Comparison of ENCODE assay signal across 17 cellular contexts in genomic region chr11:57303280-57303989, GRCh38. TPM values are rescaled to one million over a fixed set of nuclear protein-coding genes. Genes with fewer than 3 reads are reported as not detected.
DNase-seq lines count a peak whose midpoint lies in the region; ATAC-seq and TF ChIP-seq lines count a peak whose summit lies in the region.
"Had no signal": no experiment of that assay in that cellular context is flagged by ENCODE, and none has a peak within 500 bp of the region (broad histone marks: within the 10 kb centered on the region; RNA-seq: fewer than 3 reads in every experiment).

No MANE protein-coding gene starts in this region.

- no TSS peak for BruUV-seq in OCI-LY7 (replicated peaks; lab: Mats Ljungman, UMichigan)

- WGBS in endodermal cell (ENCODE audit: insufficient coverage in 1 of 2, insufficient read length in 1 of 2), 2 experiments: 90 to 100% methylated on average over 6 to 17 of the region's 17 CpGs
- WGBS in neuronal stem cell (ENCODE audit: extremely low coverage in 2 of 2, insufficient read length in 2 of 2, insufficient replicate concordance in 1 of 2), 2 donors: no CpG with 5 or more reads among the region's 17 CpGs

- H3K36me3 ChIP-seq in endodermal cell (ENCODE audit: control insufficient read depth, insufficient read depth, low read length): peaks cover 62% of the 10 kb centered on the region
- peaks cover 56 to 93% of the 10 kb centered on the region in 2 donors for H3K36me3 ChIP-seq in neuronal stem cell (replicated peaks in 1 of 2; ENCODE audit: control insufficient read depth in 2 of 2, insufficient read depth in 2 of 2, low read length in 2 of 2)
- peaks cover 13% of the 10 kb centered on the region; the same call in 1 of the 2 replicates for H3K36me3 ChIP-seq in OCI-LY7 (ENCODE audit: insufficient read depth, low read length)

- peak overlapping the region; percentile 63 for H2BK12ac ChIP-seq in neuronal stem cell (ENCODE audit: low read length)

- ATAC-seq in GM18868 (IDR thresholded peaks at IDR 0.05; ENCODE audit: unreplicated experiment) (no peak), left colon (no peak)

- H3K4me3 ChIP-seq in endodermal cell (ENCODE audit: low read length): no peak overlapping the region
- H3K4me3 ChIP-seq in neuronal stem cell (ENCODE audit: low read length in 2 of 2): no peak overlapping the region
- no peak overlapping the region for H3K4me3 ChIP-seq in OCI-LY7 (ENCODE audit: low read depth, low read length, poor library complexity, severe bottlenecking)
- H3K4me3 ChIP-seq: BLaER1 treated with 17β-estradiol and CSF1 and Interleukin-3, amounts not matched to agents 10 nM and 100 nM; HAP-1; SJSA1 had no signal

- no peak overlapping the region for H2AFZ ChIP-seq in neuronal stem cell (ENCODE audit: low read length)
- no peak overlapping the region for H2AFZ ChIP-seq in OCI-LY7 (ENCODE audit: low read length)

- H3K27me3 ChIP-seq in endodermal cell (ENCODE audit: control insufficient read depth, insufficient read depth, low read length, poor library complexity, severe bottlenecking) (no peaks in the 10 kb centered on the region), neuronal stem cell (ENCODE audit: control insufficient read depth in 3 of 3, insufficient read depth in 3 of 3, low read depth in 1 of 3, low read length in 3 of 3) (no peaks in the 10 kb centered on the region)
- H3K27me3 ChIP-seq: BLaER1 treated with 17β-estradiol and CSF1 and Interleukin-3, amounts not matched to agents 10 nM and 100 nM; SJSA1 had no signal

- no peak overlapping the region for H2AK5ac ChIP-seq in neuronal stem cell (ENCODE audit: low read depth, low read length)

- H2BK120ac ChIP-seq in neuronal stem cell (ENCODE audit: low read depth, low read length): no peak overlapping the region

- peaks cover 15% of the 10 kb centered on the region for H3K4me1 Mint-ChIP-seq in endodermal cell
- H3K4me1 Mint-ChIP-seq: immature natural killer cell had no signal

- peaks cover 15% of the 10 kb centered on the region for H3K9me3 ChIP-seq in endodermal cell (ENCODE audit: control insufficient read depth, low read length)
- peaks cover 16 to 20% of the 10 kb centered on the region in 2 donors for H3K9me3 ChIP-seq in neuronal stem cell (replicated peaks in 1 of 2; ENCODE audit: control insufficient read depth in 2 of 2, insufficient read depth in 1 of 2, low read depth in 1 of 2, low read length in 2 of 2)
- H3K9me3 ChIP-seq in OCI-LY7 (ENCODE audit: low read length): 0 out of 2 replicates have a peak, but pooled peaks cover 4% of the 10 kb centered on the region
- H3K9me3 ChIP-seq: HAP-1, SJSA1 had no signal

- CTCF ChIA-PET in OCI-LY7 (lab: Charles Lee; ENCODE audit: unreplicated experiment): no interaction called here

- H3K4me2 ChIP-seq in neuronal stem cell (ENCODE audit: insufficient read depth, low read length, poor library complexity, severe bottlenecking): peak overlapping the region; percentile 3
- no peak overlapping the region for H3K4me2 ChIP-seq in OCI-LY7 (ENCODE audit: low read length)

- H3K4me1 ChIP-seq in endodermal cell (ENCODE audit: control insufficient read depth, insufficient read depth, low read length) (no peaks in the 10 kb centered on the region), neuronal stem cell (ENCODE audit: control insufficient read depth in 2 of 2, insufficient read depth in 1 of 2, low read depth in 1 of 2, low read length in 2 of 2) (peaks cover 0 to 2% of the 10 kb centered on the region in 2 donors), OCI-LY7 (ENCODE audit: insufficient read depth, low read length, poor library complexity, severe bottlenecking) (no peaks in the 10 kb centered on the region)
- H3K4me1 ChIP-seq: HAP-1, SJSA1 had no signal

- no peak overlapping the region for H3K4me3 Mint-ChIP-seq in endodermal cell
- H3K4me3 Mint-ChIP-seq: activated naive CD8-positive, alpha-beta T cell treated with anti-CD3 and anti-CD28 coated beads, Interleukin-2, amount 10 ng/mL, durations not matched to agents 7 days and 5 days; immature natural killer cell had no signal

- H3K18ac ChIP-seq in neuronal stem cell (ENCODE audit: low read length): no peak overlapping the region

- H3K9ac ChIP-seq in endodermal cell (ENCODE audit: extremely low read depth, low read length, poor library complexity, severe bottlenecking) (no peak overlapping the region), neuronal stem cell (ENCODE audit: low read depth, low read length, poor library complexity) (peak overlapping the region; percentile 50)

- H3K4ac ChIP-seq in neuronal stem cell (ENCODE audit: low read length): no peak overlapping the region

- no peak overlapping the region for H4K8ac ChIP-seq in neuronal stem cell (ENCODE audit: low read depth, low read length)

- no peak overlapping the region for H4K91ac ChIP-seq in neuronal stem cell (ENCODE audit: low read depth, low read length, poor library complexity)

- no peaks in the 10 kb centered on the region for H3K9me2 ChIP-seq in OCI-LY7 (ENCODE audit: insufficient read depth, low read length)

- peak overlapping the region; percentile 60 for H3K14ac ChIP-seq in neuronal stem cell (ENCODE audit: low read length)

- H4K20me1 ChIP-seq in OCI-LY7 (ENCODE audit: insufficient read depth, low read length): no peaks in the 10 kb centered on the region

- no peaks in the 10 kb centered on the region for H3K79me2 ChIP-seq in OCI-LY7 (ENCODE audit: insufficient read depth, low read depth, low read length)

- H3K27ac Mint-ChIP-seq in endodermal cell: peak overlapping the region; percentile 64
- H3K27ac Mint-ChIP-seq: activated naive CD8-positive, alpha-beta T cell treated with anti-CD3 and anti-CD28 coated beads, Interleukin-2, amount 10 ng/mL, durations not matched to agents 7 days and 5 days; immature natural killer cell had no signal

- H3K27me3 Mint-ChIP-seq in endodermal cell (ENCODE audit: insufficient read depth): no peaks in the 10 kb centered on the region
- H3K27me3 Mint-ChIP-seq: activated naive CD8-positive, alpha-beta T cell treated with anti-CD3 and anti-CD28 coated beads, Interleukin-2, amount 10 ng/mL, durations not matched to agents 7 days and 5 days had no signal

- TF ChIP-seq CTCF in GM20000 (IDR thresholded peaks at IDR 0.05; ENCODE audit: extremely low read depth, missing control alignments) (no peak), endodermal cell (conservative IDR thresholded peaks at IDR 0.05) (peak; percentile 52), OCI-LY7 (conservative IDR thresholded peaks at IDR 0.05; ENCODE audit: low read length) (no peak)

- peak; percentile 7 for DNase-seq in GM20000 (ENCODE audit: low spot score)
- peak; percentile 61 for DNase-seq in NCI-H510A treated with DMSO at 0.1 percent for 48 hours (lab: John Stamatoyannopoulos, UW)
- DNase-seq in endodermal cell: peak; percentile 73
- DNase-seq in neuronal stem cell (ENCODE audit: low spot score): no peak
- DNase-seq in OCI-LY7 (ENCODE audit: low spot score): no peak
- no peak for DNase-seq in left colon
- no peak for DNase-seq in stimulated activated CD4-positive, alpha-beta T cell treated with anti-CD3 and anti-CD28 coated beads, Interleukin-2, amount 100 ng/mL, for 24 hours
- DNase-seq: activated CD8-positive, alpha-beta memory T cell treated with anti-CD3 and anti-CD28 coated beads, Interleukin-2, amount 50 U/mL, for 48 hours; activated naive CD8-positive, alpha-beta T cell treated with anti-CD3 and anti-CD28 coated beads, Interleukin-2, amount 10 ng/mL, durations not matched to agents 7 days and 5 days; EL; immature natural killer cell; NCI-H526 had no signal

- H2BK15ac ChIP-seq in neuronal stem cell (ENCODE audit: low read length): no peak overlapping the region

- intact Hi-C loops in OCI-LY7 (cut with micrococcal nuclease; ENCODE audit: unreplicated experiment) (no loop called here), left colon (cut with DNase I, micrococcal nuclease) (no loop called here)

- no peak overlapping the region for H2BK5ac ChIP-seq in neuronal stem cell (ENCODE audit: low read length)

- H3K36me3 Mint-ChIP-seq in endodermal cell (ENCODE audit: low read depth): peaks cover 60% of the 10 kb centered on the region

- H3K27ac ChIP-seq in endodermal cell (ENCODE audit: low read depth, low read length) (no peak overlapping the region), neuronal stem cell (replicated peaks; ENCODE audit: low read length) (no peak overlapping the region), OCI-LY7 (ENCODE audit: low read depth, low read length, poor library complexity, severe bottlenecking) (no peak overlapping the region)
- H3K27ac ChIP-seq: SJSA1 had no signal

- peaks cover 15% of the 10 kb centered on the region for H3K9me3 Mint-ChIP-seq in endodermal cell

- POLR2A ChIA-PET in OCI-LY7 (lab: Charles Lee): no interaction called here

- H3K79me1 ChIP-seq in neuronal stem cell (ENCODE audit: low read depth, low read length): peaks cover 10% of the 10 kb centered on the region

- H3K23ac ChIP-seq in neuronal stem cell (ENCODE audit: low read depth, low read length, poor library complexity): peak overlapping the region; percentile 83

RNA-seq across cellular contexts. Expression of gene TNKS1BP1, which starts 21.3 kb away (rescaled TPM):
- 10 to 100 TPM; 60.4 to 73.8 TPM for total RNA-seq in endodermal cell
- 107 TPM for polyA plus RNA-seq in endodermal cell (2013, experiment 1 of 2)
- polyA plus RNA-seq in endodermal cell (2013, experiment 2 of 2): 101 TPM
- 77.7 TPM for polyA plus RNA-seq in neuronal stem cell (2013, experiment 1 of 2)
- 73.2 TPM for polyA plus RNA-seq in neuronal stem cell (2013, experiment 2 of 2)
- 5.3 and 6.4 TPM in 2 replicates for total RNA-seq in OCI-LY7 (2014; rRNA removed; shearing (Covaris generic))
- 16.4 and 19.7 TPM in 2 replicates for total RNA-seq in OCI-LY7 (2022)
- 100 to 1,000 TPM; 135 to 191 TPM for total RNA-seq in left colon

RNA-seq across cellular contexts. Expression of gene SSRP1, which starts 32.3 kb away (rescaled TPM):
- total RNA-seq in endodermal cell: 100 to 1,000 TPM; 145 to 182 TPM
- polyA plus RNA-seq in endodermal cell (2013, experiment 1 of 2): 235 TPM
- polyA plus RNA-seq in endodermal cell (2013, experiment 2 of 2): 227 TPM
- 208 TPM for polyA plus RNA-seq in neuronal stem cell (2013, experiment 1 of 2)
- 198 TPM for polyA plus RNA-seq in neuronal stem cell (2013, experiment 2 of 2)
- total RNA-seq in OCI-LY7 (2014; rRNA removed; shearing (Covaris generic)): 146 and 185 TPM in 2 replicates
- 216 and 221 TPM in 2 replicates for total RNA-seq in OCI-LY7 (2022)
- 10 to 100 TPM; 56.5 to 67.8 TPM for total RNA-seq in left colon

RNA-seq across cellular contexts. Expression of gene P2RX3, which starts 34.7 kb away (rescaled TPM):
- not detected for total RNA-seq in endodermal cell
- polyA plus RNA-seq in endodermal cell (2013, experiment 1 of 2): 45.8 TPM
- 37.0 TPM for polyA plus RNA-seq in endodermal cell (2013, experiment 2 of 2)
- 2.9 TPM for polyA plus RNA-seq in neuronal stem cell (2013, experiment 1 of 2)
- 2.7 TPM for polyA plus RNA-seq in neuronal stem cell (2013, experiment 2 of 2)
- not detected in 2 replicates for total RNA-seq in OCI-LY7 (2014; rRNA removed; shearing (Covaris generic))
- not detected in 2 replicates for total RNA-seq in OCI-LY7 (2022)
- not detected for total RNA-seq in left colon
- total RNA-seq: activated naive CD8-positive, alpha-beta T cell treated with anti-CD3 and anti-CD28 coated beads, Interleukin-2, amount 10 ng/mL, durations not matched to agents 7 days and 5 days; sciatic nerve; SJSA1 had no signal
- polyA plus RNA-seq: immature natural killer cell had no signal

Comparison
In these comparisons a context has a peak if more than half of its experiments do, and no peak if none do; other contexts are left out.
1. DNase-seq: peak in GM20000 (single experiment), NCI-H510A treated with DMSO at 0.1 percent for 48 hours (single experiment) and endodermal cell (single experiment); none in neuronal stem cell (single experiment), OCI-LY7 (single experiment), left colon (0 of 2) and stimulated activated CD4-positive, alpha-beta T cell treated with anti-CD3 and anti-CD28 coated beads, Interleukin-2, amount 100 ng/mL, for 24 hours (0 of 2).